Comparison of ENCODE assay signal across 1 cellular context in the genomic region with DNA sequence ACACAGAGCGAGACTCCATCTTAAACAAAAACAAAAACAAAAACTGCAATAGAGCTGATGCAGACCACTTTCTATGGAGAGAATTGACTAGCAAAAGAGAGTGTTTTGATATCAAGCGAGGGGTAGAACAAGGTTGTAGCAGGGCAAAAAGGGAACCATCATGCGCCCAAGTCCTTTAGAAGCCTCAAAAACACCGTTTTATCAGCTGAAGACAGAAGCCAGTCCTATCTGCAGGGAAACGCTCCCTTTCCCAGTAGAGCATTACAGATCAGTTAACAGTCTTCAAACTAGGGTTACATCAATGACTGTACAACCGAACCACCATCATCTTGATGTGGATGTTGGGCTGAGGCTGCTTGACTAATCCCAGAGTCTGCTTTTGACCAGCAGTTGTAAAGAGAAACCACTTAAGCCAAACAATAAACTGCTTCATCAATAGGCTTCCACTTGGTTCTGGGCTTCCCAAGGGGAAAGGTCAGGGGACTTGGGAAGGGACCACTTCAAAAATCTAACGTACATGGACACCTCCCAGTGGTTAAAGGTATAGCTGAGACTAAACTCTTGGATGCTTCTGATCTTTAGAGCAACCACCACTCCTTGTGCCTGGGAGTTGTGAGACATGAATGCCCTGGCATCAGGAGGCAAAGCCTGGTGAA.
TF ChIP-seq lines count a peak whose summit lies in the region.

No MANE protein-coding gene starts in this region.

TF ChIP-seq in K562, 482 proteins besides CTCF, POLR2A, EP300 and RAD21 (continued from another document and continues in another):
- no peak for TF ChIP-seq HMG20B (CRISPR knock-in tag; IDR thresholded peaks at IDR 0.05)
- peak in 1 of 2 experiments; percentile 46; a peak in 1 of 4 replicates for TF ChIP-seq HDAC1 (IDR thresholded peaks at IDR 0.05)
- TF ChIP-seq MAFK (IDR thresholded peaks at IDR 0.05; ENCODE audit: low read length), result no peak
- no peak for TF ChIP-seq BMI1 (IDR thresholded peaks at IDR 0.05; ENCODE audit: low read length)
- no peak for TF ChIP-seq MAFG (tag; conservative IDR thresholded peaks at IDR 0.05)
- no peak for TF ChIP-seq BRD4 (IDR thresholded peaks at IDR 0.05)
- peak; percentile 56 for TF ChIP-seq BRD9 (IDR thresholded peaks at IDR 0.05; ENCODE audit: low read depth, partially characterized antibody)
- 0 out of 2 replicates have a peak, but pooled peaks have one; percentile 2 for TF ChIP-seq ETV1 (tag; conservative IDR thresholded peaks at IDR 0.05; ENCODE audit: low read depth)
- TF ChIP-seq, protein P1, sequence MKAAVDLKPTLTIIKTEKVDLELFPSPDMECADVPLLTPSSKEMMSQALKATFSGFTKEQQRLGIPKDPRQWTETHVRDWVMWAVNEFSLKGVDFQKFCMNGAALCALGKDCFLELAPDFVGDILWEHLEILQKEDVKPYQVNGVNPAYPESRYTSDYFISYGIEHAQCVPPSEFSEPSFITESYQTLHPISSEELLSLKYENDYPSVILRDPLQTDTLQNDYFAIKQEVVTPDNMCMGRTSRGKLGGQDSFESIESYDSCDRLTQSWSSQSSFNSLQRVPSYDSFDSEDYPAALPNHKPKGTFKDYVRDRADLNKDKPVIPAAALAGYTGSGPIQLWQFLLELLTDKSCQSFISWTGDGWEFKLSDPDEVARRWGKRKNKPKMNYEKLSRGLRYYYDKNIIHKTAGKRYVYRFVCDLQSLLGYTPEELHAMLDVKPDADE (conservative IDR thresholded peaks at IDR 0.05; ENCODE audit: control insufficient read depth, low read depth, low read length), result no peak
- TF ChIP-seq FOXA1 (IDR thresholded peaks at IDR 0.05; ENCODE audit: borderline replicate concordance), result no peak
- no peak for TF ChIP-seq DNMT1 (IDR thresholded peaks at IDR 0.05)
- TF ChIP-seq TAF7 (tag; IDR thresholded peaks at IDR 0.05), result no peak
- TF ChIP-seq LEF1 (IDR thresholded peaks at IDR 0.05), result no peak
- peak; percentile 74 for TF ChIP-seq STAT5A (IDR thresholded peaks at IDR 0.05; ENCODE audit: borderline replicate concordance, low read length)
- peak; percentile 21; the same call in 1 of the 2 replicates for TF ChIP-seq ZFP91 (CRISPR knock-in tag; IDR thresholded peaks at IDR 0.05)
- no peak for TF ChIP-seq HINFP (tag; conservative IDR thresholded peaks at IDR 0.05; ENCODE audit: low read depth)
- TF ChIP-seq ZBTB12 (CRISPR knock-in tag; IDR thresholded peaks at IDR 0.05), result no peak; the same call in 1 of the 2 replicates
- TF ChIP-seq TFAM (CRISPR knock-in tag; conservative IDR thresholded peaks at IDR 0.05), result no peak
- no peak for TF ChIP-seq SMAD4 (CRISPR knock-in tag; conservative IDR thresholded peaks at IDR 0.05)
- TF ChIP-seq ZNF3 (CRISPR knock-in tag; IDR thresholded peaks at IDR 0.05), result no peak
- no peak for TF ChIP-seq NFXL1 (CRISPR knock-in tag; IDR thresholded peaks at IDR 0.05)
- TF ChIP-seq C11orf30 (IDR thresholded peaks at IDR 0.05; ENCODE audit: low read depth), result no peak
- no peak for TF ChIP-seq HMGN3 (IDR thresholded peaks at IDR 0.05; ENCODE audit: borderline replicate concordance, extremely low read depth, insufficient read length, low read depth, low read length)
- TF ChIP-seq ZNF197 (CRISPR knock-in tag; IDR thresholded peaks at IDR 0.05; ENCODE audit: low read depth), result 0 out of 2 replicates have a peak, but pooled peaks have one; percentile 48
- no peak for TF ChIP-seq POLR3G (IDR thresholded peaks at IDR 0.05; ENCODE audit: extremely low read depth, insufficient read length, insufficient replicate concordance)
- TF ChIP-seq MECOM (CRISPR knock-in tag; IDR thresholded peaks at IDR 0.05), result peak; percentile 64; the same call in 1 of the 2 replicates
- peak; percentile 62 for TF ChIP-seq JUND (IDR thresholded peaks at IDR 0.05; ENCODE audit: borderline replicate concordance, low read depth, low read length)
- TF ChIP-seq JUND (tag; IDR thresholded peaks at IDR 0.05; ENCODE audit: borderline replicate concordance, low read depth, low read length), result peak; percentile 73; the same call in 1 of the 3 replicates
- no peak for TF ChIP-seq RERE (CRISPR knock-in tag; IDR thresholded peaks at IDR 0.05; ENCODE audit: borderline replicate concordance)
- TF ChIP-seq, protein P2, sequence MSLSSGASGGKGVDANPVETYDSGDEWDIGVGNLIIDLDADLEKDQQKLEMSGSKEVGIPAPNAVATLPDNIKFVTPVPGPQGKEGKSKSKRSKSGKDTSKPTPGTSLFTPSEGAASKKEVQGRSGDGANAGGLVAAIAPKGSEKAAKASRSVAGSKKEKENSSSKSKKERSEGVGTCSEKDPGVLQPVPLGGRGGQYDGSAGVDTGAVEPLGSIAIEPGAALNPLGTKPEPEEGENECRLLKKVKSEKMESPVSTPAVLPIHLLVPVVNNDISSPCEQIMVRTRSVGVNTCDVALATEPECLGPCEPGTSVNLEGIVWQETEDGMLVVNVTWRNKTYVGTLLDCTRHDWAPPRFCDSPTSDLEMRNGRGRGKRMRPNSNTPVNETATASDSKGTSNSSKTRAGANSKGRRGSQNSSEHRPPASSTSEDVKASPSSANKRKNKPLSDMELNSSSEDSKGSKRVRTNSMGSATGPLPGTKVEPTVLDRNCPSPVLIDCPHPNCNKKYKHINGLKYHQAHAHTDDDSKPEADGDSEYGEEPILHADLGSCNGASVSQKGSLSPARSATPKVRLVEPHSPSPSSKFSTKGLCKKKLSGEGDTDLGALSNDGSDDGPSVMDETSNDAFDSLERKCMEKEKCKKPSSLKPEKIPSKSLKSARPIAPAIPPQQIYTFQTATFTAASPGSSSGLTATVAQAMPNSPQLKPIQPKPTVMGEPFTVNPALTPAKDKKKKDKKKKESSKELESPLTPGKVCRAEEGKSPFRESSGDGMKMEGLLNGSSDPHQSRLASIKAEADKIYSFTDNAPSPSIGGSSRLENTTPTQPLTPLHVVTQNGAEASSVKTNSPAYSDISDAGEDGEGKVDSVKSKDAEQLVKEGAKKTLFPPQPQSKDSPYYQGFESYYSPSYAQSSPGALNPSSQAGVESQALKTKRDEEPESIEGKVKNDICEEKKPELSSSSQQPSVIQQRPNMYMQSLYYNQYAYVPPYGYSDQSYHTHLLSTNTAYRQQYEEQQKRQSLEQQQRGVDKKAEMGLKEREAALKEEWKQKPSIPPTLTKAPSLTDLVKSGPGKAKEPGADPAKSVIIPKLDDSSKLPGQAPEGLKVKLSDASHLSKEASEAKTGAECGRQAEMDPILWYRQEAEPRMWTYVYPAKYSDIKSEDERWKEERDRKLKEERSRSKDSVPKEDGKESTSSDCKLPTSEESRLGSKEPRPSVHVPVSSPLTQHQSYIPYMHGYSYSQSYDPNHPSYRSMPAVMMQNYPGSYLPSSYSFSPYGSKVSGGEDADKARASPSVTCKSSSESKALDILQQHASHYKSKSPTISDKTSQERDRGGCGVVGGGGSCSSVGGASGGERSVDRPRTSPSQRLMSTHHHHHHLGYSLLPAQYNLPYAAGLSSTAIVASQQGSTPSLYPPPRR (CRISPR knock-in tag; IDR thresholded peaks at IDR 0.05; ENCODE audit: borderline replicate concordance), result peak; percentile 36; the same call in 1 of the 2 replicates
- TF ChIP-seq MTF1 (CRISPR knock-in tag; IDR thresholded peaks at IDR 0.05; ENCODE audit: borderline replicate concordance), result no peak
- TF ChIP-seq, protein P3, sequence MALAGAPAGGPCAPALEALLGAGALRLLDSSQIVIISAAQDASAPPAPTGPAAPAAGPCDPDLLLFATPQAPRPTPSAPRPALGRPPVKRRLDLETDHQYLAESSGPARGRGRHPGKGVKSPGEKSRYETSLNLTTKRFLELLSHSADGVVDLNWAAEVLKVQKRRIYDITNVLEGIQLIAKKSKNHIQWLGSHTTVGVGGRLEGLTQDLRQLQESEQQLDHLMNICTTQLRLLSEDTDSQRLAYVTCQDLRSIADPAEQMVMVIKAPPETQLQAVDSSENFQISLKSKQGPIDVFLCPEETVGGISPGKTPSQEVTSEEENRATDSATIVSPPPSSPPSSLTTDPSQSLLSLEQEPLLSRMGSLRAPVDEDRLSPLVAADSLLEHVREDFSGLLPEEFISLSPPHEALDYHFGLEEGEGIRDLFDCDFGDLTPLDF (CRISPR knock-in tag; IDR thresholded peaks at IDR 0.05), result no peak
- no peak for TF ChIP-seq SAFB2 (IDR thresholded peaks at IDR 0.05; ENCODE audit: borderline replicate concordance, low read depth, low read length, severe bottlenecking)
- no peak for TF ChIP-seq ZBTB5 (IDR thresholded peaks at IDR 0.05)
- no peak for TF ChIP-seq SAFB (IDR thresholded peaks at IDR 0.05; ENCODE audit: borderline replicate concordance, low read depth, low read length)
- TF ChIP-seq TARDBP (IDR thresholded peaks at IDR 0.05), result no peak
- TF ChIP-seq MIER1 (IDR thresholded peaks at IDR 0.05; ENCODE audit: low read depth), result 0 out of 2 replicates have a peak, but pooled peaks have one; percentile 14
- no peak for TF ChIP-seq MAFF (IDR thresholded peaks at IDR 0.05; ENCODE audit: low read length)
- peak; percentile 92 for TF ChIP-seq EHMT2 (IDR thresholded peaks at IDR 0.05)
- TF ChIP-seq PYGO2 (tag; IDR thresholded peaks at IDR 0.05), result no peak
- no peak for TF ChIP-seq SMAD2 (IDR thresholded peaks at IDR 0.05; ENCODE audit: low read depth, low read length)
- no peak for TF ChIP-seq ZBTB17 (CRISPR knock-in tag; IDR thresholded peaks at IDR 0.05)
